11 cellular contexts compared by ENCODE assay signal in the genomic region with DNA sequence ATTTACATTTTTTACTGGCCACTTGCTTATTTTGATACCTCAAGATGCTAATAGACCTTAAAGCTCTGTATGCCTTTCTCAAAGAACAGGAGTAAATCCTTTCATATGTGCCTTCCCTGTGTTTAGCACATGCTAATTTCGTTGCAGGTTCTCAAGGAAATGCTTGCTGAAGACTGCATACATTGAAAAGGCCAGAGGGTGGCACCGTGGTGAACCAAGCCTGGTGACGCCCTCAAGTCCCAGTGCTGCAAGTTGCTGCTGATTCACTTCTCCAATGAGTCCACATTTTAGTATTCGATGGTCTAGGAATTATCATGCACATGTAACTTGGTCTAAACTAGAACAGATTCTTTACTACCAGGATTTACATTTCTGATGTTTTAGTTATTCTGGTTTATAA.
A peak's percentile ranks its signal among the peaks of the same experiment; 100 is the strongest.
DNase-seq lines count a peak whose midpoint lies in the region; ATAC-seq and TF ChIP-seq lines count a peak whose summit lies in the region.
"Had no signal": no experiment of that assay in that cellular context is flagged by ENCODE, and none has a peak within 500 bp of the region (broad histone marks: within the 10 kb centered on the region; RNA-seq: fewer than 3 reads in every experiment).

No MANE protein-coding gene starts in this region.

- no peak overlapping the region for H3K27ac Mint-ChIP-seq in stimulated activated memory B cell treated with anti-CD40 and anti-IgM and Interleukin-4, amounts not matched to agents 10 μg/mL and 1 μg/mL and 100 μg/mL, for 72 hours

- intact Hi-C loops in left colon (cut with DNase I, micrococcal nuclease) = no loop called here

- no peak overlapping the region for H3K9ac ChIP-seq in Loucy (ENCODE audit: low read depth, low read length, poor library complexity, severe bottlenecking)

- no peak overlapping the region for H3K4me3 ChIP-seq in Loucy (ENCODE audit: low read length, poor library complexity, severe bottlenecking)
- no peak overlapping the region for H3K4me3 ChIP-seq in coronary artery

- H4K20me1 ChIP-seq in Loucy (ENCODE audit: insufficient read depth, low read length, poor library complexity, severe bottlenecking) = no peaks in the 10 kb centered on the region

- peak; percentile 40 for DNase-seq in Caki2 (ENCODE audit: low read depth)
- peak; percentile 25 for DNase-seq in astrocyte of the hippocampus (ENCODE audit: low read depth, low spot score)
- DNase-seq in left colon = peak; percentile 35 to 49
- DNase-seq in cerebellar cortex (ENCODE audit: low spot score) = no peak
- no peak for DNase-seq in coronary artery (ENCODE audit: low spot score)
- DNase-seq: activated gamma-delta T cell treated with Interleukin-2 at 50 U/mL for 16 hours, kidney, NCI-H774 had no signal

- no peaks in the 10 kb centered on the region for H3K27me3 Mint-ChIP-seq in stimulated activated memory B cell treated with anti-CD40 and anti-IgM and Interleukin-4, amounts not matched to agents 10 μg/mL and 1 μg/mL and 100 μg/mL, for 72 hours

- no peaks in the 10 kb centered on the region for H3K9me2 ChIP-seq in Loucy (replicated peaks; ENCODE audit: low read depth, low read length)

- no peak overlapping the region for H3K4me2 ChIP-seq in Loucy (ENCODE audit: low read depth, low read length, poor library complexity, severe bottlenecking)

- H3K9me3 Mint-ChIP-seq in stimulated activated memory B cell treated with anti-CD40 and anti-IgM and Interleukin-4, amounts not matched to agents 10 μg/mL and 1 μg/mL and 100 μg/mL, for 72 hours = peaks cover 20% of the 10 kb centered on the region

- H3K4me1 Mint-ChIP-seq in stimulated activated memory B cell treated with anti-CD40 and anti-IgM and Interleukin-4, amounts not matched to agents 10 μg/mL and 1 μg/mL and 100 μg/mL, for 72 hours = no peaks in the 10 kb centered on the region

- in situ Hi-C loops in Caki2 (cut with HindIII; ENCODE audit: low pct_unique_long_range_greater_than_20kb, low sequenced_read_pairs) = no loop called here

- no peak overlapping the region for H3K27ac ChIP-seq in coronary artery

- TF ChIP-seq CTCF in Loucy (conservative IDR thresholded peaks at IDR 0.05; ENCODE audit: low read length) (peak; percentile 21; the same call in 1 of the 2 replicates), coronary artery (IDR thresholded peaks at IDR 0.05) (no peak)

- H3K36me3 ChIP-seq in Loucy (ENCODE audit: insufficient read depth, low read length) = no peaks in the 10 kb centered on the region

- no peaks in the 10 kb centered on the region for H3K4me1 ChIP-seq in Loucy (ENCODE audit: insufficient read depth, low read length, poor library complexity, severe bottlenecking)

- H3K36me3 Mint-ChIP-seq in stimulated activated memory B cell treated with anti-CD40 and anti-IgM and Interleukin-4, amounts not matched to agents 10 μg/mL and 1 μg/mL and 100 μg/mL, for 72 hours = no peaks in the 10 kb centered on the region

- no peaks in the 10 kb centered on the region for H3F3A ChIP-seq in Loucy (ENCODE audit: low read depth)

- ATAC-seq in left colon (peak; percentile 95), HG03378 (IDR thresholded peaks at IDR 0.05; ENCODE audit: unreplicated experiment) (no peak)
- no peak for ATAC-seq in stimulated activated memory B cell treated with anti-CD40 and anti-IgM and Interleukin-4, amounts not matched to agents 10 μg/mL and 1 μg/mL and 100 μg/mL, for 72 hours

- H3K27me3 ChIP-seq in Loucy (ENCODE audit: insufficient read depth, low read length, poor library complexity, severe bottlenecking) = no peaks in the 10 kb centered on the region

- peaks cover 3% of the 10 kb centered on the region; the same call in 1 of the 2 replicates for H3K9me3 ChIP-seq in Loucy (ENCODE audit: insufficient read depth, low read depth, low read length)

- no peak overlapping the region for H2AFZ ChIP-seq in Loucy (ENCODE audit: low read length)

- H3K4me3 Mint-ChIP-seq in stimulated activated memory B cell treated with anti-CD40 and anti-IgM and Interleukin-4, amounts not matched to agents 10 μg/mL and 1 μg/mL and 100 μg/mL, for 72 hours = no peak overlapping the region

- no peaks in the 10 kb centered on the region for H3K79me2 ChIP-seq in Loucy (ENCODE audit: insufficient read depth, low read length)

Comparison
In these comparisons a context has a peak if more than half of its experiments do, and no peak if none do; other contexts are left out.
1. DNase-seq: peak in Caki2 (single experiment), astrocyte of the hippocampus (single experiment) and left colon (2 of 2); none in cerebellar cortex (single experiment) and coronary artery (single experiment).